13 cellular contexts compared by ENCODE assay signal in genomic region chr9:970310-971002, GRCh38. TPM values are rescaled to one million over a fixed set of nuclear protein-coding genes. Genes with fewer than 3 reads are reported as not detected.
DNase-seq lines count a peak whose midpoint lies in the region; ATAC-seq, FAIRE-seq and TF ChIP-seq lines count a peak whose summit lies in the region.
"Had no signal": no experiment of that assay in that cellular context is flagged by ENCODE, and none has a peak within 500 bp of the region (broad histone marks: within the 10 kb centered on the region; RNA-seq: fewer than 3 reads in every experiment).

No MANE protein-coding gene starts in this region.

- no peak overlapping the region for H3K9ac ChIP-seq in iPS-20b (ENCODE audit: low read depth, low read length)

- no peak for ATAC-seq in activated CD8-positive, alpha-beta memory T cell treated with anti-CD3 and anti-CD28 coated beads, Interleukin-2, amount 10 ng/mL, durations not matched to agents 7 days and 5 days
- ATAC-seq in activated CD8-positive, alpha-beta T cell treated with anti-CD3 and anti-CD28 coated beads for 36 hours: no peak
- no peak for ATAC-seq in GM21528 (IDR thresholded peaks at IDR 0.05; ENCODE audit: low FRiP score, unreplicated experiment)

- DNase-seq in activated CD8-positive, alpha-beta memory T cell treated with anti-CD3 and anti-CD28 coated beads, Interleukin-2, amount 10 ng/mL, durations not matched to agents 7 days and 5 days: no peak
- no peak for DNase-seq in activated CD8-positive, alpha-beta memory T cell treated with anti-CD3 and anti-CD28 coated beads, Interleukin-2, amount 50 U/mL, for 4 hours
- no peak for DNase-seq in activated CD8-positive, alpha-beta T cell treated with anti-CD3 and anti-CD28 coated beads for 36 hours
- DNase-seq in retina: peak; percentile 73
- no peak for DNase-seq in HTR-8/SVneo (ENCODE audit: insufficient read length, low spot score)
- DNase-seq in NCI-H2196 (lab: John Stamatoyannopoulos, UW; ENCODE audit: unreplicated experiment): no peak
- DNase-seq: CD4-positive, alpha-beta T cell; NCI-H2227 treated with DMSO at 0.1 percent for 48 hours had no signal

- CTCF ChIA-PET in activated CD8-positive, alpha-beta memory T cell treated with anti-CD3 and anti-CD28 coated beads, Interleukin-2, amount 10 ng/mL, durations not matched to agents 7 days and 5 days (lab: Charles Lee): no interaction called here
- CTCF ChIA-PET in activated CD8-positive, alpha-beta T cell treated with anti-CD3 and anti-CD28 coated beads for 36 hours (lab: Charles Lee): no interaction called here

- no peak for TF ChIP-seq CTCF in activated CD8-positive, alpha-beta T cell treated with anti-CD3 and anti-CD28 coated beads for 36 hours (IDR thresholded peaks at IDR 0.05)

- peak overlapping the region; percentile 41 for H3K27ac Mint-ChIP-seq in activated CD8-positive, alpha-beta memory T cell treated with anti-CD3 and anti-CD28 coated beads, Interleukin-2, amount 10 ng/mL, durations not matched to agents 7 days and 5 days
- no peak overlapping the region for H3K27ac Mint-ChIP-seq in activated CD8-positive, alpha-beta T cell treated with anti-CD3 and anti-CD28 coated beads for 36 hours
- H3K27ac Mint-ChIP-seq: CD4-positive, alpha-beta T cell had no signal

- no peaks in the 10 kb centered on the region; the same call in 1 of the 2 replicates for H3K4me1 ChIP-seq in iPS-20b (ENCODE audit: insufficient read depth, low read length)

- H3K36me3 Mint-ChIP-seq in activated CD8-positive, alpha-beta memory T cell treated with anti-CD3 and anti-CD28 coated beads, Interleukin-2, amount 10 ng/mL, durations not matched to agents 7 days and 5 days: peaks cover 7% of the 10 kb centered on the region
- peaks cover 3% of the 10 kb centered on the region for H3K36me3 Mint-ChIP-seq in activated CD8-positive, alpha-beta T cell treated with anti-CD3 and anti-CD28 coated beads for 36 hours (ENCODE audit: low read depth)

- no peak overlapping the region for H3K27ac ChIP-seq in iPS-20b (ENCODE audit: low read length)

- H3K36me3 ChIP-seq in iPS-20b (ENCODE audit: insufficient read depth, low read depth, low read length): no peaks in the 10 kb centered on the region

- no peak for FAIRE-seq in HTR-8/SVneo (lab: Jason Lieb, UNC)

- peaks cover 100% of the 10 kb centered on the region for H3K27me3 ChIP-seq in iPS-20b (ENCODE audit: insufficient read depth, low read length)

- no peaks in the 10 kb centered on the region; the same call in 1 of the 2 replicates for H3K9me3 ChIP-seq in iPS-20b (ENCODE audit: insufficient read depth, low read depth, low read length)

- H3K4me1 Mint-ChIP-seq in activated CD8-positive, alpha-beta memory T cell treated with anti-CD3 and anti-CD28 coated beads, Interleukin-2, amount 10 ng/mL, durations not matched to agents 7 days and 5 days: peaks cover 11% of the 10 kb centered on the region
- H3K4me1 Mint-ChIP-seq in activated CD8-positive, alpha-beta T cell treated with anti-CD3 and anti-CD28 coated beads for 36 hours (ENCODE audit: low read depth): peaks cover 13% of the 10 kb centered on the region

- no peaks in the 10 kb centered on the region for H3K9me3 Mint-ChIP-seq in activated CD8-positive, alpha-beta memory T cell treated with anti-CD3 and anti-CD28 coated beads, Interleukin-2, amount 10 ng/mL, durations not matched to agents 7 days and 5 days (ENCODE audit: low read depth)
- H3K9me3 Mint-ChIP-seq in activated CD8-positive, alpha-beta T cell treated with anti-CD3 and anti-CD28 coated beads for 36 hours: no peaks in the 10 kb centered on the region

- POLR2A ChIA-PET in activated CD8-positive, alpha-beta T cell treated with anti-CD3 and anti-CD28 coated beads for 36 hours (lab: Charles Lee): no interaction called here

- intact Hi-C loops in activated CD8-positive, alpha-beta T cell treated with anti-CD3 and anti-CD28 coated beads for 36 hours (cut with micrococcal nuclease): loop anchor here (10.0 kb wide), 1 partner anchor 126 kb away; the partner anchor contains the start of gene DMRT1

- H3K27me3 Mint-ChIP-seq in activated CD8-positive, alpha-beta memory T cell treated with anti-CD3 and anti-CD28 coated beads, Interleukin-2, amount 10 ng/mL, durations not matched to agents 7 days and 5 days: peaks cover 93% of the 10 kb centered on the region
- peaks cover 75% of the 10 kb centered on the region for H3K27me3 Mint-ChIP-seq in activated CD8-positive, alpha-beta T cell treated with anti-CD3 and anti-CD28 coated beads for 36 hours

- H3K4me3 Mint-ChIP-seq in activated CD8-positive, alpha-beta memory T cell treated with anti-CD3 and anti-CD28 coated beads, Interleukin-2, amount 10 ng/mL, durations not matched to agents 7 days and 5 days: peak overlapping the region; percentile 23
- H3K4me3 Mint-ChIP-seq in activated CD8-positive, alpha-beta T cell treated with anti-CD3 and anti-CD28 coated beads for 36 hours: peak overlapping the region; percentile 27
- H3K4me3 Mint-ChIP-seq: CD4-positive, alpha-beta T cell had no signal

- peak overlapping the region; percentile 34; the same call in 1 of the 2 replicates for H3K4me3 ChIP-seq in iPS-20b (ENCODE audit: low read length)

RNA-seq across cellular contexts. Expression of gene DMRT3, which starts 6.0 kb away (rescaled TPM):
- not detected for total RNA-seq in activated CD8-positive, alpha-beta memory T cell treated with anti-CD3 and anti-CD28 coated beads, Interleukin-2, amount 10 ng/mL, durations not matched to agents 7 days and 5 days
- not detected for total RNA-seq in activated CD8-positive, alpha-beta T cell treated with anti-CD3 and anti-CD28 coated beads for 36 hours
- total RNA-seq: CD4-positive, alpha-beta T cell; Daoy; mucosa of gallbladder; temporal lobe had no signal
